In the genomic region with DNA sequence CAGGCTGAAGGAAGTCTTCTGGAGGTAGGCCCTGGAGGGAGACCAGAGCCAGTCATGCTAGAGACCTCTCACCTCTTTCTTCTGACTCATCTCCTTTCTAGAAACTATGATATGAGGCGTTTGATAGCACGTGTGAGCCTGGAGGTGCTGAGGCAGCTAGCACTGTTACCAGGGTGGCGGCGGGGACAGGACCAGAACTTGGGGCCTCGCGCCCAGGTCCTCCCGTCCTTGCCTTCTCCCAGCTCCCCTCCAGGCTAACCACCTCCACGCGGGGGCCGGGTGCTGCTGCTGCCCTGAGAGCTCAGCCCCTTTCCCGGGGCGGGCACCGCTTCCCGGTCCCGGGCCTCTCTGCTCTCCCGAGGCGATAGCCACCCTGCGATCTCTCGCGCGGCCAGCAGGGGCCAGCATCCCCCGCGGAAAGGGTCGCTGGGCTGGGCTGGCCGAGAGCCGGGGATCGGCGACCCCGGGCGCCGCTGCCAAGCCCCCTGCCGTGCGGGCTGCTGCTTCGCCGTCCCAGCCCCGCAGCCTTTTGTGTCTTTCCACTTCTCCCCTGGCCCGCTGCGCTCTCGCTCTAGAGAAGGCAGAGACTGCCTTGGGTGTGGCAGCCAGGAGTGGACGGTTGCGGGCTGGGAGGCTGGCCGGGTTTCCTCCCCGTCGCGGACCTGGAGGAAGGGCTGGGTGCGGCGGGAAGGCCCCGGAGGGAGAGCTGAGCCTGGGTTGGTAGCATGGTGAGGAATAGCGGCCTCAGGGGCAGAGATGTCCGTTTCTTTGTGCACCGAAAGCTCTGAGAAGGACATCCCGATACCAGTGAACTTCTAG, we compare ENCODE assay signal across 1 cellular context.
TF ChIP-seq lines count a peak whose summit lies in the region.

No MANE protein-coding gene starts in this region.

TF ChIP-seq in HEK293, 187 proteins besides CTCF, POLR2A, EP300 and RAD21 (continued from another document):
- TF ChIP-seq, protein P1, sequence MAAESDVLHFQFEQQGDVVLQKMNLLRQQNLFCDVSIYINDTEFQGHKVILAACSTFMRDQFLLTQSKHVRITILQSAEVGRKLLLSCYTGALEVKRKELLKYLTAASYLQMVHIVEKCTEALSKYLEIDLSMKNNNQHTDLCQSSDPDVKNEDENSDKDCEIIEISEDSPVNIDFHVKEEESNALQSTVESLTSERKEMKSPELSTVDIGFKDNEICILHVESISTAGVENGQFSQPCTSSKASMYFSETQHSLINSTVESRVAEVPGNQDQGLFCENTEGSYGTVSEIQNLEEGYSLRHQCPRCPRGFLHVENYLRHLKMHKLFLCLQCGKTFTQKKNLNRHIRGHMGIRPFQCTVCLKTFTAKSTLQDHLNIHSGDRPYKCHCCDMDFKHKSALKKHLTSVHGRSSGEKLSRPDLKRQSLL (tag by site-specific recombination; IDR thresholded peaks at IDR 0.05), result 0 out of 2 replicates have a peak, but pooled peaks have one; percentile 35
- peak; percentile 57; the same call in 1 of the 2 replicates for TF ChIP-seq ZNF660 (tag by site-specific recombination; IDR thresholded peaks at IDR 0.05)
- TF ChIP-seq ZIC2 (tag by site-specific recombination; IDR thresholded peaks at IDR 0.05), result peak; percentile 80
- peak; percentile 64 for TF ChIP-seq GLIS1 (tag by site-specific recombination; IDR thresholded peaks at IDR 0.05)
- peak; percentile 63; the same call in 1 of the 2 replicates for TF ChIP-seq ZBTB48 (tag by site-specific recombination; IDR thresholded peaks at IDR 0.05)
- peak; percentile 70 for TF ChIP-seq ZNF654 (tag by site-specific recombination; IDR thresholded peaks at IDR 0.05; ENCODE audit: low read depth)
- TF ChIP-seq ZEB2 (tag by site-specific recombination; IDR thresholded peaks at IDR 0.05), result 0 out of 2 replicates have a peak, but pooled peaks have one; percentile 51
- TF ChIP-seq ZNF391 (tag by site-specific recombination; IDR thresholded peaks at IDR 0.05; ENCODE audit: borderline replicate concordance, low read depth), result no peak
- TF ChIP-seq ZNF548 (tag by site-specific recombination; IDR thresholded peaks at IDR 0.05), result no peak
- TF ChIP-seq ZFP37 (tag by site-specific recombination; IDR thresholded peaks at IDR 0.05), result peak; percentile 61; the same call in 1 of the 2 replicates
- no peak for TF ChIP-seq ZNF768 (tag by site-specific recombination; IDR thresholded peaks at IDR 0.05)
- peak; percentile 40; the same call in 1 of the 2 replicates for TF ChIP-seq KLF1 (tag by site-specific recombination; IDR thresholded peaks at IDR 0.05)
- TF ChIP-seq KLF8 (tag by site-specific recombination; IDR thresholded peaks at IDR 0.05), result peak; percentile 28; the same call in 1 of the 2 replicates
- 0 out of 2 replicates have a peak, but pooled peaks have one; percentile 30 for TF ChIP-seq KLF7 (tag by site-specific recombination; IDR thresholded peaks at IDR 0.05; ENCODE audit: borderline replicate concordance)
- TF ChIP-seq, protein P2, sequence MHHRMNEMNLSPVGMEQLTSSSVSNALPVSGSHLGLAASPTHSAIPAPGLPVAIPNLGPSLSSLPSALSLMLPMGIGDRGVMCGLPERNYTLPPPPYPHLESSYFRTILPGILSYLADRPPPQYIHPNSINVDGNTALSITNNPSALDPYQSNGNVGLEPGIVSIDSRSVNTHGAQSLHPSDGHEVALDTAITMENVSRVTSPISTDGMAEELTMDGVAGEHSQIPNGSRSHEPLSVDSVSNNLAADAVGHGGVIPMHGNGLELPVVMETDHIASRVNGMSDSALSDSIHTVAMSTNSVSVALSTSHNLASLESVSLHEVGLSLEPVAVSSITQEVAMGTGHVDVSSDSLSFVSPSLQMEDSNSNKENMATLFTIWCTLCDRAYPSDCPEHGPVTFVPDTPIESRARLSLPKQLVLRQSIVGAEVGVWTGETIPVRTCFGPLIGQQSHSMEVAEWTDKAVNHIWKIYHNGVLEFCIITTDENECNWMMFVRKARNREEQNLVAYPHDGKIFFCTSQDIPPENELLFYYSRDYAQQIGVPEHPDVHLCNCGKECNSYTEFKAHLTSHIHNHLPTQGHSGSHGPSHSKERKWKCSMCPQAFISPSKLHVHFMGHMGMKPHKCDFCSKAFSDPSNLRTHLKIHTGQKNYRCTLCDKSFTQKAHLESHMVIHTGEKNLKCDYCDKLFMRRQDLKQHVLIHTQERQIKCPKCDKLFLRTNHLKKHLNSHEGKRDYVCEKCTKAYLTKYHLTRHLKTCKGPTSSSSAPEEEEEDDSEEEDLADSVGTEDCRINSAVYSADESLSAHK (tag by site-specific recombination; IDR thresholded peaks at IDR 0.05), result no peak
- TF ChIP-seq, protein P3, sequence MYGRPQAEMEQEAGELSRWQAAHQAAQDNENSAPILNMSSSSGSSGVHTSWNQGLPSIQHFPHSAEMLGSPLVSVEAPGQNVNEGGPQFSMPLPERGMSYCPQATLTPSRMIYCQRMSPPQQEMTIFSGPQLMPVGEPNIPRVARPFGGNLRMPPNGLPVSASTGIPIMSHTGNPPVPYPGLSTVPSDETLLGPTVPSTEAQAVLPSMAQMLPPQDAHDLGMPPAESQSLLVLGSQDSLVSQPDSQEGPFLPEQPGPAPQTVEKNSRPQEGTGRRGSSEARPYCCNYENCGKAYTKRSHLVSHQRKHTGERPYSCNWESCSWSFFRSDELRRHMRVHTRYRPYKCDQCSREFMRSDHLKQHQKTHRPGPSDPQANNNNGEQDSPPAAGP (tag by site-specific recombination; IDR thresholded peaks at IDR 0.05), result peak; percentile 56; the same call in 1 of the 2 replicates
- TF ChIP-seq ZBTB17 (tag by site-specific recombination; IDR thresholded peaks at IDR 0.05), result peak; percentile 87
- TF ChIP-seq BCL11A (tag by site-specific recombination; IDR thresholded peaks at IDR 0.05; ENCODE audit: low read depth), result no peak
- TF ChIP-seq BCL11B (tag by site-specific recombination; IDR thresholded peaks at IDR 0.05; ENCODE audit: low read depth), result peak; percentile 77; the same call in 1 of the 2 replicates
- 0 out of 2 replicates have a peak, but pooled peaks have one; percentile 19 for TF ChIP-seq ZNF76 (tag by site-specific recombination; IDR thresholded peaks at IDR 0.05; ENCODE audit: borderline replicate concordance, low read depth)
- TF ChIP-seq GLIS2 (tag by site-specific recombination; IDR thresholded peaks at IDR 0.05), result peak; percentile 58; the same call in 1 of the 2 replicates
- TF ChIP-seq, protein P4, sequence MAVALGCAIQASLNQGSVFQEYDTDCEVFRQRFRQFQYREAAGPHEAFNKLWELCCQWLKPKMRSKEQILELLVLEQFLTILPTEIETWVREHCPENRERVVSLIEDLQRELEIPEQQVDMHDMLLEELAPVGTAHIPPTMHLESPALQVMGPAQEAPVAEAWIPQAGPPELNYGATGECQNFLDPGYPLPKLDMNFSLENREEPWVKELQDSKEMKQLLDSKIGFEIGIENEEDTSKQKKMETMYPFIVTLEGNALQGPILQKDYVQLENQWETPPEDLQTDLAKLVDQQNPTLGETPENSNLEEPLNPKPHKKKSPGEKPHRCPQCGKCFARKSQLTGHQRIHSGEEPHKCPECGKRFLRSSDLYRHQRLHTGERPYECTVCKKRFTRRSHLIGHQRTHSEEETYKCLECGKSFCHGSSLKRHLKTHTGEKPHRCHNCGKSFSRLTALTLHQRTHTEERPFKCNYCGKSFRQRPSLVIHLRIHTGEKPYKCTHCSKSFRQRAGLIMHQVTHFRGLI (tag by site-specific recombination; IDR thresholded peaks at IDR 0.05), result 0 out of 2 replicates have a peak, but pooled peaks have one; percentile 25
- TF ChIP-seq ZNF175 (tag by site-specific recombination; IDR thresholded peaks at IDR 0.05), result no peak
- peak; percentile 55 for TF ChIP-seq ZBTB8A (tag by site-specific recombination; IDR thresholded peaks at IDR 0.05)
- peak; percentile 73 for TF ChIP-seq ZNF2 (tag by site-specific recombination; IDR thresholded peaks at IDR 0.05)
- TF ChIP-seq, protein P5, sequence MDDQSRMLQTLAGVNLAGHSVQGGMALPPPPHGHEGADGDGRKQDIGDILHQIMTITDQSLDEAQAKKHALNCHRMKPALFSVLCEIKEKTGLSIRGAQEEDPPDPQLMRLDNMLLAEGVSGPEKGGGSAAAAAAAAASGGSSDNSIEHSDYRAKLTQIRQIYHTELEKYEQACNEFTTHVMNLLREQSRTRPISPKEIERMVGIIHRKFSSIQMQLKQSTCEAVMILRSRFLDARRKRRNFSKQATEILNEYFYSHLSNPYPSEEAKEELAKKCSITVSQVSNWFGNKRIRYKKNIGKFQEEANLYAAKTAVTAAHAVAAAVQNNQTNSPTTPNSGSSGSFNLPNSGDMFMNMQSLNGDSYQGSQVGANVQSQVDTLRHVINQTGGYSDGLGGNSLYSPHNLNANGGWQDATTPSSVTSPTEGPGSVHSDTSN (CRISPR knock-in tag; IDR thresholded peaks at IDR 0.05), result 0 out of 2 replicates have a peak, but pooled peaks have one; percentile 20
